8 cellular contexts compared by ENCODE assay signal in genomic region chr3:128879991-128880390, GRCh38. TPM values are rescaled to one million over a fixed set of nuclear protein-coding genes. Genes with fewer than 3 reads are reported as not detected.
DNase-seq lines count a peak whose midpoint lies in the region; FAIRE-seq and TF ChIP-seq lines count a peak whose summit lies in the region.

No MANE protein-coding gene starts in this region.

- no peaks in the 10 kb centered on the region for H3F3A ChIP-seq in OCI-LY1 (ENCODE audit: insufficient read depth, low read length)

- peak overlapping the region; percentile 85 for H2BK5ac ChIP-seq in H1 (ENCODE audit: low read depth, low read length)

- FAIRE-seq in H1 (lab: Jason Lieb, UNC) = no peak

- H4K91ac ChIP-seq in H1 (replicated peaks; ENCODE audit: insufficient read length, low read length) = peak overlapping the region; percentile 29

- TF ChIP-seq RAD21 in H1 (IDR thresholded peaks at IDR 0.05 in 1 of 2, conservative IDR thresholded peaks at IDR 0.05 in 1 of 2; ENCODE audit: low read depth in 2 of 2, low read length in 2 of 2) = no peak

- H3K4me2 ChIP-seq in OCI-LY1 (ENCODE audit: low read length) (peak overlapping the region; percentile 92), H1 (ENCODE audit: insufficient read depth in 1 of 2, low read depth in 2 of 2, low read length in 2 of 2) (peak overlapping the region; percentile 79 to 99), osteoblast (ENCODE audit: insufficient read depth, low read length) (peak overlapping the region; percentile 94)

- WGBS in H1 (ENCODE audit: extremely low coverage in 1 of 2, insufficient coverage in 1 of 2, insufficient read length in 1 of 2, insufficient replicate concordance in 2 of 2, low coverage in 1 of 2, low lambda C conversion rate in 2 of 2, missing lambda C conversion rate in 1 of 2), 2 experiments = 19% methylated on average over 6 of the region's 6 CpGs; no CpG with 5 or more reads in 1 of the 2 experiments

- H2BK12ac ChIP-seq in H1 (ENCODE audit: low read depth, low read length) = no peak overlapping the region; the same call in 1 of the 2 replicates

- TF ChIP-seq CTCF in OCI-LY1 (IDR thresholded peaks at IDR 0.05; ENCODE audit: low read length) (no peak), H1 (IDR thresholded peaks at IDR 0.05; ENCODE audit: control extremely low read depth in 1 of 3, insufficient read depth in 1 of 3, low read depth in 1 of 3, low read length in 3 of 3) (no peak), osteoblast (IDR thresholded peaks at IDR 0.05; ENCODE audit: extremely low read depth, low read depth, low read length) (no peak)

- no peak overlapping the region for H3K23ac ChIP-seq in H1 (ENCODE audit: insufficient read length)

- no peak overlapping the region for H3K4ac ChIP-seq in H1 (replicated peaks; ENCODE audit: insufficient read length, low read depth, low read length)

- H3K9me3 ChIP-seq in OCI-LY1 (ENCODE audit: low read length) (no peaks in the 10 kb centered on the region), H1 (ENCODE audit: insufficient read depth in 2 of 2, low read depth in 1 of 2, low read length in 1 of 2) (no peaks in the 10 kb centered on the region), osteoblast (ENCODE audit: low read depth, low read length) (no peaks in the 10 kb centered on the region)

- H3K27me3 ChIP-seq in OCI-LY1 (ENCODE audit: insufficient read depth, low read length) (no peaks in the 10 kb centered on the region), H1 (replicated peaks in 1 of 4; ENCODE audit: control insufficient read depth in 3 of 4, extremely low read depth in 1 of 4, insufficient read depth in 3 of 4, low read length in 3 of 4) (no peaks in the 10 kb centered on the region), osteoblast (ENCODE audit: insufficient read depth, low read length) (no peaks in the 10 kb centered on the region)

- H2AK5ac ChIP-seq in H1 (ENCODE audit: low read depth, low read length) = no peak overlapping the region

- H2BK15ac ChIP-seq in H1 (ENCODE audit: low read length) = no peak overlapping the region

- 0 out of 2 replicates have a peak overlapping the region, but pooled peaks have one; percentile 86 for H3K18ac ChIP-seq in H1 (ENCODE audit: extremely low read depth, low read length)

- H2BK20ac ChIP-seq in H1 (ENCODE audit: low read length) = no peak overlapping the region

- H3K56ac ChIP-seq in H1 (replicated peaks; ENCODE audit: insufficient read length, low read depth, low read length) = no peak overlapping the region

- peak overlapping the region; percentile 93 for H3K9ac ChIP-seq in OCI-LY1 (ENCODE audit: low read length)
- H3K9ac ChIP-seq in H1 (replicated peaks in 1 of 4; ENCODE audit: extremely low read depth in 1 of 4, low read depth in 3 of 4, low read length in 3 of 4) = peak overlapping the region; percentile 89 to 96 (median 90)

- CTCF ChIA-PET in H1 (lab: Charles Lee; ENCODE audit: partially characterized antibody) = interaction anchor here (0.6 kb wide), 1 partner anchor 17 kb away, joined by 3 read pairs; no protein-coding TSS in a partner anchor

- H4K20me1 ChIP-seq in OCI-LY1 (ENCODE audit: insufficient read depth, low read length) (peaks cover 3% of the 10 kb centered on the region; the same call in 1 of the 2 replicates), H1 (replicated peaks in 1 of 2; ENCODE audit: control insufficient read depth in 1 of 2, insufficient read depth in 2 of 2, low read length in 2 of 2) (peaks cover 3 to 4% of the 10 kb centered on the region in 2 experiments), osteoblast (ENCODE audit: insufficient read depth, low read length) (peaks cover 9% of the 10 kb centered on the region)

- H3K79me1 ChIP-seq in H1 (ENCODE audit: low read depth, low read length) = peaks cover 16% of the 10 kb centered on the region

- H3K9me2 ChIP-seq in OCI-LY1 (ENCODE audit: low read depth, low read length) = no peaks in the 10 kb centered on the region

- no peak for TF ChIP-seq EP300 in H1 (IDR thresholded peaks at IDR 0.05; ENCODE audit: borderline replicate concordance in 1 of 2, low read depth in 2 of 2, low read length in 2 of 2)

- TF ChIP-seq POLR2A in H1 (IDR thresholded peaks at IDR 0.05; ENCODE audit: control extremely low read depth in 1 of 2, low read depth in 2 of 2, low read length in 2 of 2) = no peak

- POLR2A ChIA-PET in H1 (lab: Charles Lee; ENCODE audit: partially characterized antibody) = interaction anchor here (0.6 to 3.5 kb wide), 11 partner anchors 9 to 134 kb away, joined by 3 to 23 read pairs (median 7); partner anchors contain the start of gene CFAP92

- H2AFZ ChIP-seq in OCI-LY1 (ENCODE audit: low read length) = no peak overlapping the region
- 0 out of 2 replicates have a peak overlapping the region, but pooled peaks have one; percentile 1 for H2AFZ ChIP-seq in H1 (ENCODE audit: low read length)
- peak overlapping the region; percentile 94 for H2AFZ ChIP-seq in osteoblast (ENCODE audit: low read length)

- H3K27ac ChIP-seq in OCI-LY1 (ENCODE audit: low read depth, low read length, poor library complexity, severe bottlenecking) (peak overlapping the region; percentile 11), H1 (ENCODE audit: low read depth, low read length) (peak overlapping the region; percentile 89), osteoblast (ENCODE audit: low read depth, low read length) (peak overlapping the region; percentile 98)

- H4K5ac ChIP-seq in H1 (ENCODE audit: insufficient read length, low read depth, low read length) = no peak overlapping the region

- H3K14ac ChIP-seq in H1 (ENCODE audit: insufficient read length) = no peak overlapping the region

- intact Hi-C loops in posterior vena cava (cut with DNase I) = no loop called here

- H3K36me3 ChIP-seq in OCI-LY1 (ENCODE audit: insufficient read depth, low read length) = peaks cover 51% of the 10 kb centered on the region
- peaks cover 0 to 17% (median 1%) of the 10 kb centered on the region in 4 experiments; a peak in 4 of 8 replicates for H3K36me3 ChIP-seq in H1 (ENCODE audit: control insufficient read depth in 2 of 4, insufficient read depth in 4 of 4, low read length in 3 of 4)
- peaks cover 9% of the 10 kb centered on the region for H3K36me3 ChIP-seq in osteoblast (ENCODE audit: insufficient read depth, low read length)

- peaks cover 13% of the 10 kb centered on the region for H3K23me2 ChIP-seq in H1 (ENCODE audit: low read depth, low read length)

- peaks cover 47% of the 10 kb centered on the region for H3K4me1 ChIP-seq in OCI-LY1 (ENCODE audit: insufficient read depth, low read length, severe bottlenecking)
- H3K4me1 ChIP-seq in H1 (replicated peaks in 1 of 4; ENCODE audit: control insufficient read depth in 3 of 4, insufficient read depth in 4 of 4, low read length in 3 of 4) = peaks cover 0 to 6% (median 3%) of the 10 kb centered on the region in 4 experiments; a peak in 4 of 7 replicates
- peaks cover 26% of the 10 kb centered on the region for H3K4me1 ChIP-seq in osteoblast (ENCODE audit: insufficient read depth, low read length)

- H3K79me2 ChIP-seq in OCI-LY1 (ENCODE audit: insufficient read depth, low read length) (peaks cover 56% of the 10 kb centered on the region), H1 (ENCODE audit: control insufficient read depth in 1 of 2, insufficient read depth in 2 of 2, low read length in 2 of 2) (peaks cover 8 to 52% of the 10 kb centered on the region in 2 experiments; a peak in 3 of 4 replicates), osteoblast (ENCODE audit: insufficient read depth, low read length) (peaks cover 62% of the 10 kb centered on the region)

- H3K4me3 ChIP-seq in OCI-LY1 (ENCODE audit: low read depth, low read length, poor library complexity, severe bottlenecking) = peak overlapping the region; percentile 87
- peak overlapping the region; percentile 78 to 90 (median 82) for H3K4me3 ChIP-seq in H1 (ENCODE audit: extremely low read depth in 1 of 4, insufficient read depth in 2 of 4, low read depth in 3 of 4, low read length in 4 of 4)
- peak overlapping the region; percentile 98 for H3K4me3 ChIP-seq in osteoblast (ENCODE audit: insufficient read depth, low read length)

- H4K8ac ChIP-seq in H1 (ENCODE audit: extremely low read depth, insufficient read depth, low read length) = peak overlapping the region; percentile 98

- DNase-seq in COLO829 (ENCODE audit: low spot score) (peak; percentile 25), H1 (ENCODE audit: low read depth in 1 of 2, low spot score in 2 of 2) (no peak), osteoblast (ENCODE audit: insufficient read length, low spot score, missing footprints) (no peak), NCI-H2029 treated with DMSO at 0.1 percent for 48 hours (lab: John Stamatoyannopoulos, UW) (no peak), HK-2 (ENCODE audit: unreplicated experiment) (no peak), NCI-H1048 (lab: John Stamatoyannopoulos, UW) (no peak), posterior vena cava (ENCODE audit: low spot score) (no peak)

- no peak overlapping the region for H2BK120ac ChIP-seq in H1 (replicated peaks; ENCODE audit: low read depth, low read length)

TF ChIP-seq in H1, 55 proteins besides CTCF, POLR2A, EP300 and RAD21 (continues in another document):
- TF ChIP-seq ZNF274 (IDR thresholded peaks at IDR 0.05; ENCODE audit: borderline replicate concordance, extremely low read depth, low read length) (no peak), NRF1 (IDR thresholded peaks at IDR 0.05; ENCODE audit: low read depth, low read length) (no peak), RFX5 (IDR thresholded peaks at IDR 0.05; ENCODE audit: borderline replicate concordance, low read depth, low read length) (no peak), SIN3A (conservative IDR thresholded peaks at IDR 0.05 in 1 of 2, IDR thresholded peaks at IDR 0.05 in 1 of 2; ENCODE audit: low read depth in 1 of 2, low read length in 2 of 2) (no peak)
- TF ChIP-seq, protein P1, sequence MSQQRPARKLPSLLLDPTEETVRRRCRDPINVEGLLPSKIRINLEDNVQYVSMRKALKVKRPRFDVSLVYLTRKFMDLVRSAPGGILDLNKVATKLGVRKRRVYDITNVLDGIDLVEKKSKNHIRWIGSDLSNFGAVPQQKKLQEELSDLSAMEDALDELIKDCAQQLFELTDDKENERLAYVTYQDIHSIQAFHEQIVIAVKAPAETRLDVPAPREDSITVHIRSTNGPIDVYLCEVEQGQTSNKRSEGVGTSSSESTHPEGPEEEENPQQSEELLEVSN (IDR thresholded peaks at IDR 0.05) = no peak

RNA-seq across cellular contexts. Expression of gene ACAD9, which starts 0.6 kb away (rescaled TPM):
- 28.9 and 32.8 TPM in 2 replicates for total RNA-seq in H1 (2021; fragmentation: NEBNext Ultra II Directional; extraction: Animal tissue kit (Norgen Biotek cat#: 25700))
- polyA plus RNA-seq in H1 (2011; rRNA removed) = 27.5 and 35.1 TPM in 2 replicates
- polyA plus RNA-seq in H1 (2011; cell fraction: cytosol; rRNA removed) = 33.2 TPM
- 74.1 TPM for polyA plus RNA-seq in H1 (2011; cell fraction: nucleus; rRNA removed)
- 17.7 to 25.6 TPM (median 24.2 TPM) in 4 replicates for polyA plus RNA-seq in H1 (2012, experiment 1 of 2)
- polyA plus RNA-seq in H1 (2012, experiment 2 of 2) = 11.8 TPM
- polyA plus RNA-seq in H1 (2013, experiment 1 of 2) = 16.7 TPM
- polyA plus RNA-seq in H1 (2013, experiment 2 of 2) = 17.5 TPM
- polyA minus RNA-seq in H1 (2011; rRNA and poly(A)+ RNA removed) = 36.4 and 37.2 TPM in 2 replicates
- polyA minus RNA-seq in H1 (2011; cell fraction: cytosol; rRNA and poly(A)+ RNA removed) = 21.8 TPM
- 78.1 TPM for polyA minus RNA-seq in H1 (2011; cell fraction: nucleus; rRNA and poly(A)+ RNA removed)
- 34.7 and 37.4 TPM in 2 replicates for total RNA-seq in osteoblast
- 10 to 100 TPM; 27.2 to 32.4 TPM for total RNA-seq in posterior vena cava

Comparison
In these comparisons a context has a peak if more than half of its experiments do, and no peak if none do; other contexts are left out.
1. H3K27ac ChIP-seq: peak in every context shown above with its lines; median percentile 98 in osteoblast; 89 in H1; 11 in OCI-LY1.